In genomic region chr16:50767197-50767596, GRCh38 we compare ENCODE assay signal across 19 cellular contexts. TPM values are rescaled to one million over a fixed set of nuclear protein-coding genes. Genes with fewer than 3 reads are reported as not detected.
DNase-seq lines count a peak whose midpoint lies in the region; ATAC-seq and TF ChIP-seq lines count a peak whose summit lies in the region.
"Had no signal": no experiment of that assay in that cellular context is flagged by ENCODE, and none has a peak within 500 bp of the region (broad histone marks: within the 10 kb centered on the region; RNA-seq: fewer than 3 reads in every experiment).

No MANE protein-coding gene starts in this region.

- no peak for DNase-seq in activated CD8-positive, alpha-beta T cell treated with anti-CD3 and anti-CD28 coated beads for 36 hours
- DNase-seq in activated CD8-positive, alpha-beta T cell treated with anti-CD3 and anti-CD28 coated beads, Interleukin-2, amount 10 ng/mL, durations not matched to agents 7 days and 5 days, result no peak
- no peak for DNase-seq in CD4-positive, CD25-positive, alpha-beta regulatory T cell
- DNase-seq in CD8-positive, alpha-beta T cell, result no peak
- no peak for DNase-seq in central memory CD8-positive, alpha-beta T cell (ENCODE audit: low spot score in 2 of 2)
- no peak for DNase-seq in activated naive CD4-positive, alpha-beta T cell treated with anti-CD3 and anti-CD28 coated beads, Interleukin-2, amount 10 ng/mL, durations not matched to agents 7 days and 5 days
- no peak for DNase-seq in heart left ventricle
- DNase-seq: Calu3, DMS153, H7, MV-4-11, NCI-H1694, NCI-H2081, NCI-H446, NCI-H526, OCI-M1, SJCRH30 had no signal

- peaks cover 76% of the 10 kb centered on the region for H3K36me3 ChIP-seq in CD4-positive, CD25-positive, alpha-beta regulatory T cell (ENCODE audit: control insufficient read depth, insufficient read depth, low read length)
- H3K36me3 ChIP-seq in CD8-positive, alpha-beta T cell (ENCODE audit: insufficient read depth, low read length), result peaks cover 12% of the 10 kb centered on the region
- peaks cover 0 to 56% (median 11%) of the 10 kb centered on the region in 9 donors for H3K36me3 ChIP-seq in heart left ventricle
- H3K36me3 ChIP-seq: SJCRH30 had no signal

- peaks cover 61% of the 10 kb centered on the region for H3K4me1 ChIP-seq in CD4-positive, CD25-positive, alpha-beta regulatory T cell (ENCODE audit: control insufficient read depth, insufficient read depth, low read length, poor library complexity, severe bottlenecking)
- H3K4me1 ChIP-seq in CD8-positive, alpha-beta T cell (ENCODE audit: insufficient read depth, low read length), result peaks cover 53% of the 10 kb centered on the region
- H3K4me1 ChIP-seq in heart left ventricle, result peaks cover 0 to 29% (median 4%) of the 10 kb centered on the region in 12 donors
- H3K4me1 ChIP-seq: SJCRH30 had no signal

- H3K27me3 Mint-ChIP-seq in activated CD8-positive, alpha-beta T cell treated with anti-CD3 and anti-CD28 coated beads for 36 hours, result no peaks in the 10 kb centered on the region
- H3K27me3 Mint-ChIP-seq in activated CD8-positive, alpha-beta T cell treated with anti-CD3 and anti-CD28 coated beads, Interleukin-2, amount 10 ng/mL, durations not matched to agents 7 days and 5 days (ENCODE audit: low read depth), result no peaks in the 10 kb centered on the region
- H3K27me3 Mint-ChIP-seq in CD4-positive, CD25-positive, alpha-beta regulatory T cell, result no peaks in the 10 kb centered on the region
- H3K27me3 Mint-ChIP-seq in CD8-positive, alpha-beta T cell (ENCODE audit: low read depth), result no peaks in the 10 kb centered on the region
- H3K27me3 Mint-ChIP-seq in central memory CD8-positive, alpha-beta T cell, result no peaks in the 10 kb centered on the region
- no peaks in the 10 kb centered on the region for H3K27me3 Mint-ChIP-seq in activated naive CD4-positive, alpha-beta T cell treated with anti-CD3 and anti-CD28 coated beads, Interleukin-2, amount 10 ng/mL, durations not matched to agents 7 days and 5 days
- H3K27me3 Mint-ChIP-seq: B cell had no signal

- WGBS in heart left ventricle, 4 donors, result 96 to 97% (median 97%) methylated on average over 2 of the region's 2 CpGs

- H3K4me1 Mint-ChIP-seq in activated CD8-positive, alpha-beta T cell treated with anti-CD3 and anti-CD28 coated beads for 36 hours (ENCODE audit: low read depth), result peaks cover 86% of the 10 kb centered on the region
- H3K4me1 Mint-ChIP-seq in activated CD8-positive, alpha-beta T cell treated with anti-CD3 and anti-CD28 coated beads, Interleukin-2, amount 10 ng/mL, durations not matched to agents 7 days and 5 days (ENCODE audit: low read depth), result peaks cover 49% of the 10 kb centered on the region
- peaks cover 72 to 100% (median 87%) of the 10 kb centered on the region in 4 donors for H3K4me1 Mint-ChIP-seq in CD4-positive, CD25-positive, alpha-beta regulatory T cell
- H3K4me1 Mint-ChIP-seq in CD8-positive, alpha-beta T cell (ENCODE audit: low read depth), result peaks cover 90% of the 10 kb centered on the region
- peaks cover 71% of the 10 kb centered on the region for H3K4me1 Mint-ChIP-seq in central memory CD8-positive, alpha-beta T cell
- H3K4me1 Mint-ChIP-seq in activated naive CD4-positive, alpha-beta T cell treated with anti-CD3 and anti-CD28 coated beads, Interleukin-2, amount 10 ng/mL, durations not matched to agents 7 days and 5 days, result peaks cover 76% of the 10 kb centered on the region

- peak overlapping the region; percentile 80 for H3K27ac Mint-ChIP-seq in activated CD8-positive, alpha-beta T cell treated with anti-CD3 and anti-CD28 coated beads for 36 hours
- no peak overlapping the region for H3K27ac Mint-ChIP-seq in activated CD8-positive, alpha-beta T cell treated with anti-CD3 and anti-CD28 coated beads, Interleukin-2, amount 10 ng/mL, durations not matched to agents 7 days and 5 days
- peak overlapping the region in 2 of 3 donors; percentile 56 to 71 for H3K27ac Mint-ChIP-seq in CD4-positive, CD25-positive, alpha-beta regulatory T cell
- H3K27ac Mint-ChIP-seq in CD8-positive, alpha-beta T cell, result peak overlapping the region; percentile 16
- H3K27ac Mint-ChIP-seq in central memory CD8-positive, alpha-beta T cell (ENCODE audit: low read depth), result peak overlapping the region; percentile 53
- H3K27ac Mint-ChIP-seq in activated naive CD4-positive, alpha-beta T cell treated with anti-CD3 and anti-CD28 coated beads, Interleukin-2, amount 10 ng/mL, durations not matched to agents 7 days and 5 days, result no peak overlapping the region
- H3K27ac Mint-ChIP-seq: B cell had no signal

- CTCF ChIA-PET in activated CD8-positive, alpha-beta T cell treated with anti-CD3 and anti-CD28 coated beads for 36 hours (lab: Charles Lee), result interaction anchor here (2.1 to 3.4 kb wide), 2 partner anchors 21 to 39 kb away, joined by 6 to 26 read pairs; no protein-coding TSS in a partner anchor
- CTCF ChIA-PET in activated CD8-positive, alpha-beta T cell treated with anti-CD3 and anti-CD28 coated beads, Interleukin-2, amount 10 ng/mL, durations not matched to agents 7 days and 5 days (lab: Charles Lee), result interaction anchor here (1.1 to 4.5 kb wide), 3 partner anchors 14 to 39 kb away, joined by 3 to 21 read pairs (median 4); no protein-coding TSS in a partner anchor
- CTCF ChIA-PET in CD8-positive, alpha-beta T cell (lab: Charles Lee), result interaction anchor here (0.8 to 2.2 kb wide), 2 partner anchors 96 to 102 kb away, joined by 4 to 5 read pairs; no protein-coding TSS in a partner anchor
- CTCF ChIA-PET in activated naive CD4-positive, alpha-beta T cell treated with anti-CD3 and anti-CD28 coated beads, Interleukin-2, amount 10 ng/mL, durations not matched to agents 7 days and 5 days (lab: Charles Lee), result interaction anchor here (1.1 to 1.3 kb wide), 2 partner anchors 20 to 39 kb away, joined by 3 to 4 read pairs; no protein-coding TSS in a partner anchor

- H3K4me3 ChIP-seq in CD4-positive, CD25-positive, alpha-beta regulatory T cell (ENCODE audit: low read depth, low read length), result peak overlapping the region; percentile 54
- H3K4me3 ChIP-seq in CD8-positive, alpha-beta T cell (ENCODE audit: low read depth, low read length), result no peak overlapping the region
- H3K4me3 ChIP-seq in heart left ventricle, result no peak overlapping the region
- H3K4me3 ChIP-seq: A549, SJCRH30 had no signal

- H3K27ac ChIP-seq in CD4-positive, CD25-positive, alpha-beta regulatory T cell (ENCODE audit: insufficient read depth, low read length, poor library complexity, severe bottlenecking), result peak overlapping the region; percentile 35
- no peak overlapping the region for H3K27ac ChIP-seq in CD8-positive, alpha-beta T cell (ENCODE audit: low read depth, low read length)
- no peak overlapping the region for H3K27ac ChIP-seq in heart left ventricle
- H3K27ac ChIP-seq: A549, SJCRH30 had no signal

- POLR2A ChIA-PET in activated CD8-positive, alpha-beta T cell treated with anti-CD3 and anti-CD28 coated beads for 36 hours (lab: Charles Lee), result interaction anchor here (0.7 to 1.7 kb wide), 3 partner anchors 29 to 428 kb away, joined by 3 to 5 read pairs (median 5); no protein-coding TSS in a partner anchor
- POLR2A ChIA-PET in activated CD8-positive, alpha-beta T cell treated with anti-CD3 and anti-CD28 coated beads, Interleukin-2, amount 10 ng/mL, durations not matched to agents 7 days and 5 days (lab: Charles Lee), result no interaction called here
- POLR2A ChIA-PET in CD8-positive, alpha-beta T cell (lab: Charles Lee), result interaction anchor here (1.3 to 1.4 kb wide), 2 partner anchors 23 to 83 kb away, joined by 3 read pairs; no protein-coding TSS in a partner anchor

- no peak for TF ChIP-seq POLR2A in heart left ventricle (IDR thresholded peaks at IDR 0.05)

- peaks cover 82% of the 10 kb centered on the region for H3K36me3 Mint-ChIP-seq in activated CD8-positive, alpha-beta T cell treated with anti-CD3 and anti-CD28 coated beads for 36 hours (ENCODE audit: low read depth)
- peaks cover 90% of the 10 kb centered on the region for H3K36me3 Mint-ChIP-seq in activated CD8-positive, alpha-beta T cell treated with anti-CD3 and anti-CD28 coated beads, Interleukin-2, amount 10 ng/mL, durations not matched to agents 7 days and 5 days (ENCODE audit: low read depth)
- H3K36me3 Mint-ChIP-seq in CD4-positive, CD25-positive, alpha-beta regulatory T cell, result peaks cover 63% of the 10 kb centered on the region
- peaks cover 90% of the 10 kb centered on the region for H3K36me3 Mint-ChIP-seq in CD8-positive, alpha-beta T cell
- H3K36me3 Mint-ChIP-seq in central memory CD8-positive, alpha-beta T cell (ENCODE audit: insufficient read depth), result peaks cover 51% of the 10 kb centered on the region
- peaks cover 79% of the 10 kb centered on the region for H3K36me3 Mint-ChIP-seq in activated naive CD4-positive, alpha-beta T cell treated with anti-CD3 and anti-CD28 coated beads, Interleukin-2, amount 10 ng/mL, durations not matched to agents 7 days and 5 days

- no peaks in the 10 kb centered on the region for H3K27me3 ChIP-seq in CD4-positive, CD25-positive, alpha-beta regulatory T cell (ENCODE audit: control insufficient read depth, insufficient read depth, low read length)
- no peaks in the 10 kb centered on the region for H3K27me3 ChIP-seq in CD8-positive, alpha-beta T cell (ENCODE audit: insufficient read depth, low read length)
- no peaks in the 10 kb centered on the region for H3K27me3 ChIP-seq in heart left ventricle
- H3K27me3 ChIP-seq: SJCRH30 had no signal

- TF ChIP-seq CTCF in activated CD8-positive, alpha-beta T cell treated with anti-CD3 and anti-CD28 coated beads for 36 hours (IDR thresholded peaks at IDR 0.05), result no peak
- TF ChIP-seq CTCF in CD8-positive, alpha-beta T cell (IDR thresholded peaks at IDR 0.05), result no peak
- TF ChIP-seq CTCF in heart left ventricle (IDR thresholded peaks at IDR 0.05), result no peak

- no peak for ATAC-seq in activated CD8-positive, alpha-beta T cell treated with anti-CD3 and anti-CD28 coated beads for 36 hours
- no peak for ATAC-seq in activated CD8-positive, alpha-beta T cell treated with anti-CD3 and anti-CD28 coated beads, Interleukin-2, amount 10 ng/mL, durations not matched to agents 7 days and 5 days
- no peak for ATAC-seq in CD4-positive, CD25-positive, alpha-beta regulatory T cell (ENCODE audit: low read depth in 2 of 2)
- ATAC-seq in CD8-positive, alpha-beta T cell, result peak; percentile 31
- no peak for ATAC-seq in central memory CD8-positive, alpha-beta T cell (replicated peaks; ENCODE audit: extremely low read depth, poor library complexity, severe bottlenecking)
- no peak for ATAC-seq in heart left ventricle
- ATAC-seq: A549 had no signal

- H3K9me3 Mint-ChIP-seq in activated CD8-positive, alpha-beta T cell treated with anti-CD3 and anti-CD28 coated beads for 36 hours, result peaks cover 17% of the 10 kb centered on the region
- peaks cover 18% of the 10 kb centered on the region for H3K9me3 Mint-ChIP-seq in activated CD8-positive, alpha-beta T cell treated with anti-CD3 and anti-CD28 coated beads, Interleukin-2, amount 10 ng/mL, durations not matched to agents 7 days and 5 days (ENCODE audit: insufficient read depth)
- H3K9me3 Mint-ChIP-seq in CD4-positive, CD25-positive, alpha-beta regulatory T cell, result peaks cover 0 to 21% (median 4%) of the 10 kb centered on the region in 7 donors
- peaks cover 15% of the 10 kb centered on the region for H3K9me3 Mint-ChIP-seq in CD8-positive, alpha-beta T cell
- H3K9me3 Mint-ChIP-seq in central memory CD8-positive, alpha-beta T cell, result peaks cover 5% of the 10 kb centered on the region
- peaks cover 8% of the 10 kb centered on the region for H3K9me3 Mint-ChIP-seq in activated naive CD4-positive, alpha-beta T cell treated with anti-CD3 and anti-CD28 coated beads, Interleukin-2, amount 10 ng/mL, durations not matched to agents 7 days and 5 days

- intact Hi-C loops in activated CD8-positive, alpha-beta T cell treated with anti-CD3 and anti-CD28 coated beads for 36 hours (cut with micrococcal nuclease), result no loop called here
- intact Hi-C loops in CD8-positive, alpha-beta T cell (cut with DNase I, micrococcal nuclease), result loop anchor here in 1 of 2 experiments (2.0 kb wide), 1 partner anchor 16 kb away; no protein-coding TSS in a partner anchor
- intact Hi-C loops in heart left ventricle (cut with DNase I), result no loop called here

- peaks cover 5 to 8% of the 10 kb centered on the region in 2 experiments for H3K9me3 ChIP-seq in CD4-positive, CD25-positive, alpha-beta regulatory T cell (ENCODE audit: control insufficient read depth in 2 of 2, low read length in 2 of 2)
- H3K9me3 ChIP-seq in CD8-positive, alpha-beta T cell (ENCODE audit: low read length), result no peaks in the 10 kb centered on the region
- peaks cover 0 to 22% (median 5%) of the 10 kb centered on the region in 12 donors for H3K9me3 ChIP-seq in heart left ventricle
- H3K9me3 ChIP-seq: SJCRH30 had no signal

- no peak overlapping the region for H3K4me3 Mint-ChIP-seq in activated CD8-positive, alpha-beta T cell treated with anti-CD3 and anti-CD28 coated beads for 36 hours
- H3K4me3 Mint-ChIP-seq in activated CD8-positive, alpha-beta T cell treated with anti-CD3 and anti-CD28 coated beads, Interleukin-2, amount 10 ng/mL, durations not matched to agents 7 days and 5 days, result no peak overlapping the region
- peak overlapping the region; percentile 32 to 71 (median 59) for H3K4me3 Mint-ChIP-seq in CD4-positive, CD25-positive, alpha-beta regulatory T cell
- peak overlapping the region; percentile 23 for H3K4me3 Mint-ChIP-seq in CD8-positive, alpha-beta T cell
- H3K4me3 Mint-ChIP-seq in central memory CD8-positive, alpha-beta T cell, result no peak overlapping the region
- H3K4me3 Mint-ChIP-seq in activated naive CD4-positive, alpha-beta T cell treated with anti-CD3 and anti-CD28 coated beads, Interleukin-2, amount 10 ng/mL, durations not matched to agents 7 days and 5 days, result no peak overlapping the region
- H3K4me3 Mint-ChIP-seq: B cell had no signal

RNA-seq across cellular contexts. Expression of gene CYLD, which starts 25.3 kb away (rescaled TPM):
- total RNA-seq in activated CD8-positive, alpha-beta T cell treated with anti-CD3 and anti-CD28 coated beads for 36 hours, result 10 to 100 TPM; 86.4 to 94.4 TPM
- total RNA-seq in activated CD8-positive, alpha-beta T cell treated with anti-CD3 and anti-CD28 coated beads, Interleukin-2, amount 10 ng/mL, durations not matched to agents 7 days and 5 days, result 100 to 1,000 TPM; 116 to 129 TPM
- 425 TPM for total RNA-seq in CD4-positive, CD25-positive, alpha-beta regulatory T cell
- 100 to 1,000 TPM; 161 to 211 (median 169) TPM for polyA plus RNA-seq in CD4-positive, CD25-positive, alpha-beta regulatory T cell
- total RNA-seq in CD8-positive, alpha-beta T cell, result 100 to 1,000 TPM; 341 TPM
- 10 to 100 TPM; 20.2 to 68.8 (median 40.0) TPM for total RNA-seq in heart left ventricle
- polyA plus RNA-seq in heart left ventricle, result 10 to 100 TPM in 1 of 2 donors, 1 to 10 TPM in 1; 7.5 to 34.9 TPM

Comparison
In these comparisons a context has a peak if more than half of its experiments do, and no peak if none do; other contexts are left out.
1. H3K27ac Mint-ChIP-seq: peak in activated CD8-positive, alpha-beta T cell treated with anti-CD3 and anti-CD28 coated beads for 36 hours (single experiment), CD4-positive, CD25-positive, alpha-beta regulatory T cell (2 of 3), CD8-positive, alpha-beta T cell (single experiment) and central memory CD8-positive, alpha-beta T cell (single experiment); none in activated CD8-positive, alpha-beta T cell treated with anti-CD3 and anti-CD28 coated beads, Interleukin-2, amount 10 ng/mL, durations not matched to agents 7 days and 5 days (single experiment) and activated naive CD4-positive, alpha-beta T cell treated with anti-CD3 and anti-CD28 coated beads, Interleukin-2, amount 10 ng/mL, durations not matched to agents 7 days and 5 days (single experiment).
2. H3K4me3 Mint-ChIP-seq: peak in CD4-positive, CD25-positive, alpha-beta regulatory T cell (4 of 4) and CD8-positive, alpha-beta T cell (single experiment); none in activated CD8-positive, alpha-beta T cell treated with anti-CD3 and anti-CD28 coated beads for 36 hours (single experiment), activated CD8-positive, alpha-beta T cell treated with anti-CD3 and anti-CD28 coated beads, Interleukin-2, amount 10 ng/mL, durations not matched to agents 7 days and 5 days (single experiment), central memory CD8-positive, alpha-beta T cell (single experiment) and activated naive CD4-positive, alpha-beta T cell treated with anti-CD3 and anti-CD28 coated beads, Interleukin-2, amount 10 ng/mL, durations not matched to agents 7 days and 5 days (single experiment).